Comparison of ENCODE assay signal across 8 cellular contexts in the genomic region with DNA sequence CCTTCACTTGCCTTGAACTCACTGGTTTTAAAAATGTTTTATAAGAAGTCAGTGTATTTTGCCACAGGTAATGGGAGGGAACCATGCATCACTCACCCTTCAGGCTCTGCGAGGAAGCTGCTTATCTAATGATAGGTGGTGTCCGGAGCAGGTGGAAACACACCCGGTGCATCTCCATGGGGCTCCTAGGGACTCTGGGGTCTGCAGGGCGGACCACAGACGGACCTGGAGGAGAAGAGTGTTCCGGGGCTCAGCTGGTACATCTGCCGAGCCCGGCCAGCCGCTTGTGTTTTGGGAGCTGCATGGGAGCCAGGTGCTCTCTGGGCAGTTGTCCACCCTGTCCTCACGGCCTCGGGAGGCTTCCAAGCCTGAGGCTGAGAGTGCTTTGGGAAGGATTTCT.
"Had no signal": no experiment of that assay in that cellular context is flagged by ENCODE, and none has a peak within 500 bp of the region (broad histone marks: within the 10 kb centered on the region; RNA-seq: fewer than 3 reads in every experiment).

No MANE protein-coding gene starts in this region.

- H3K9me3 ChIP-seq: HAP-1 had no signal

- ATAC-seq: HCT116, HepG2 had no signal

- H2AFZ ChIP-seq: GM23248 had no signal

- H3K27ac ChIP-seq: GM23248, HL-60 had no signal

- DNase-seq: GM23248, GOT3, H7, HFFc6 had no signal

- H3K36me3 ChIP-seq: HAP-1 had no signal

- H3K4me3 ChIP-seq: GM23248, HAP-1 had no signal
